8 cellular contexts compared by ENCODE assay signal in the genomic region with DNA sequence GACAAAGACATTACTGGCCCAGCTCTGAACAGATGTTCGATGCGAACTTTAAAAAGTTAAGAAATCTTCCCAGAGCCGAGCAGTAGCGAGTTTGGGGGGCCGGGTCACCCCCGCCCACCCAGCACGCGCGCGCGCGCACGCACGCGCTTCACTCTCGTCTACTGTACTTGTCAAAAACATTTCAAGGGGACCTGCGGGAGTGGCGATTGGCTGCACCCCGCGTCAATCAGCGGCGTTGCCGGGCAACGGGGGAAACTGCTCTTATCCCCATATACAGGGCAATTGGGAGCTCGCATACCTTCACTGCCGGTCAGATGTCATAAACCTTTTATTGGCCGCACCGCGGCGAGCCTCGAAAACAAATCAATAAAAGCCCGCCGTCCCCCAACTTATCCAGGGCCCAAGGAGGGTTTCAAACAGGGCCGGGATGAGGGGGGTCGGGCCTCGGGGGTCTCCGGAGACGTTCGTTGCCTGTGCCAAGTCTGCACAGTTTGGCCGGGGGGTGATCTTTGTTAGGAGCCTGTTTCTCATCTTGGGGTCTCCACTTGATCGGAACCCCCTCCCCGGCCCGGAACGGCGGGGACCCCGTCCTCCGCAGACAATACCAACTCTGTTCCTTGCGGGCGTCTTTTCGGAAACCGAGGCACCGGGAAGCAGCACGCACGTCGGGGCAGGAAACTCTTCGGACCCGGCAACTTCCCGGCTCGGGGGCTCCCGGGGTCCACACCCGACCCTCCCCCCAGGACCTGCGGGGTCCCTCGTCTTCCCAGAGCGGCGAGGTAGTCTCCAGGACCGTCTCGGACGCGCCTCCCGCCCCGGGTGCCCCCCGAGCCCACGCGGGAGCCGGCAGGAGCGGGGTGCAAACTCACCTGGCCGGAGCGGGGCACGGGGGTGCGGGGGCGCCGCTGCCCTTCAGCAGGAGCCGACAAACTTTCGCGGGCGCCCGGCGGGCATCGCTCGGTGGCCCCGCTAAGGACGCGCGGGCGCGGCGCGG. TPM values are rescaled to one million over a fixed set of nuclear protein-coding genes. Genes with fewer than 3 reads are reported as not detected.
DNase-seq lines count a peak whose midpoint lies in the region; ATAC-seq and TF ChIP-seq lines count a peak whose summit lies in the region.

No MANE protein-coding gene starts in this region.

- ATAC-seq in GM18909 (IDR thresholded peaks at IDR 0.05; ENCODE audit: poor library complexity, unreplicated experiment): peak; percentile 82
- ATAC-seq in HG03175 (IDR thresholded peaks at IDR 0.05; ENCODE audit: unreplicated experiment): peak; percentile 86
- peak; percentile 78 to 82 for ATAC-seq in activated CD4-positive, CD25-positive, alpha-beta regulatory T cell treated with anti-CD3 and anti-CD28 coated beads, Interleukin-2, amount 50 U/mL, for 24 hours

- H3K4me3 ChIP-seq in AG04450 (ENCODE audit: low read depth, low read length): peak overlapping the region; percentile 78

- CTCF ChIA-PET in AG04450 (lab: Charles Lee): interaction anchor here (0.7 to 1.4 kb wide), 2 partner anchors 375 to 497 kb away, joined by 3 to 6 read pairs; no protein-coding TSS in a partner anchor

- DNase-seq in AG04450 (ENCODE audit: low read depth, low spot score) (peak; percentile 96), NCI-H345 (lab: John Stamatoyannopoulos, UW) (peak; percentile 97), cerebellar cortex (ENCODE audit: low spot score) (peak; percentile 98), islet precursor cell (peak; percentile 99)
- DNase-seq in stimulated activated CD4-positive, alpha-beta T cell treated with anti-CD3 and anti-CD28 coated beads, Interleukin-12 subunit alpha, Interleukin-12 subunit beta, amount 100 ng/mL, for 4 hours: peak; percentile 99

- POLR2A ChIA-PET in AG04450 (lab: Yijun Ruan, JAX): interaction anchor here (0.5 to 1.0 kb wide), 4 partner anchors 27 to 118 kb away, joined by 3 to 4 read pairs (median 3); no protein-coding TSS in a partner anchor

- peaks cover 4% of the 10 kb centered on the region; the same call in 1 of the 2 replicates for H3K9me3 ChIP-seq in AG04450 (ENCODE audit: control insufficient read depth, insufficient read depth, low read length)

- no peak for TF ChIP-seq CTCF in AG04450 (IDR thresholded peaks at IDR 0.05; ENCODE audit: low read depth, low read length)

- peak overlapping the region; percentile 85 for H3K27ac ChIP-seq in AG04450 (ENCODE audit: low read depth, low read length)

- no peaks in the 10 kb centered on the region for H3K27me3 ChIP-seq in AG04450 (ENCODE audit: control insufficient read depth, insufficient read depth, low read length)

RNA-seq across cellular contexts. Expression of gene FOXN3, which starts 0.7 kb away (rescaled TPM):
- polyA plus RNA-seq in AG04450 (2011; rRNA removed): 41.8 and 46.5 TPM in 2 replicates
- polyA minus RNA-seq in AG04450 (2011; rRNA and poly(A)+ RNA removed): 67.8 and 89.4 TPM in 2 replicates

Comparison
In these comparisons a context has a peak if more than half of its experiments do, and no peak if none do; other contexts are left out.
1. Peak in every context shown above with its lines: DNase-seq, ATAC-seq, H3K4me3 ChIP-seq and H3K27ac ChIP-seq.